Comparison of ENCODE assay signal across 10 cellular contexts in the genomic region with DNA sequence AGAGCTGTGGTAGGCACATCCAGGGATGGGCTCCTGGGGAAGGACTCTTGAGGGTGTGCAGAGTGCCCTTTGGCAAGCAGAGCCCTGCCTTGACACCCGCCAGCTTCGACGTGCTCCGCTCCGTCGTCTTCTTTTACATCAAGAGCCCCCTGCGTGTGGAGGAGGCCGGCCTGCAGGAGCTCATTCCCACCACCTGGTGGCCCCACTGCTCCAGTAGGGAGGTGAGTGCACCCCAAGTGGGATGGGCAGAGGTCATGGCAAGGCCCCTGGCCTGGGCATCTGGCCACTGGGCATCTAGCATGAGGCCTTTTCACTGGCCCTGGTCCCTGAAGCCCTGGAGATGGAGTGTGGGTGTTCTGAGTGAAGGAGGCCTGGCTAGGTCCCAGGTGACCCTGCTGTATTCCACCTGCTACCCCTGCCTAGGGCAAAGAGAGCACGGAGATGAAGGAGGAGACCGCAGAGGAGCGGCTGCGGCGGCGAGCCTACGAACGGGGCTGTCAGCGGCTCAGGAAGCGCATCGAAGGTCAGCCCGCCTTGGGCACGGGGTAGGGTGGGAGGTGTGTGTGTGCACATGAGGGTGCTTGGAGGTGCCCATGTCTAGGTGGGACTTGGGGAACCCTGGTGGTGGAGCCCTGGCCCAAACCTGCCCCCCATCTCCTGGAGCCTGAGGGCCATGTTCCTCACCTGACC. TPM values are rescaled to one million over a fixed set of nuclear protein-coding genes. Genes with fewer than 3 reads are reported as not detected.
DNase-seq lines count a peak whose midpoint lies in the region; TF ChIP-seq lines count a peak whose summit lies in the region.
"Had no signal": no experiment of that assay in that cellular context is flagged by ENCODE, and none has a peak within 500 bp of the region (broad histone marks: within the 10 kb centered on the region; RNA-seq: fewer than 3 reads in every experiment).

No MANE protein-coding gene starts in this region.

- peaks cover 80% of the 10 kb centered on the region for H3K36me3 ChIP-seq in suprapubic skin

- 95% methylated on average over 13 of the region's 21 CpGs for WGBS in suprapubic skin

- H3K4me3 ChIP-seq in fibroblast of mammary gland (ENCODE audit: control insufficient read depth, low read depth, low read length) = no peak overlapping the region
- H3K4me3 ChIP-seq in suprapubic skin = no peak overlapping the region

- peaks cover 2% of the 10 kb centered on the region for H3K4me1 ChIP-seq in suprapubic skin

- DNase-seq in AG09319 (ENCODE audit: extremely low read depth, low read depth) (no peak), fibroblast of mammary gland (ENCODE audit: low read depth) (no peak), suprapubic skin (ENCODE audit: low spot score in 2 of 2) (no peak), NCI-H526 treated with DMSO at 0.1 percent for 48 hours (lab: John Stamatoyannopoulos, UW) (no peak), NK-92 (lab: John Stamatoyannopoulos, UW; ENCODE audit: unreplicated experiment) (no peak)
- DNase-seq: activated CD4-positive, alpha-beta T cell treated with anti-CD3 and anti-CD28 coated beads, Interleukin-2, amount 10 ng/mL, durations not matched to agents 7 days and 5 days; GF-D8; NCI-H1930; occipital lobe had no signal

- H3K9me3 ChIP-seq in suprapubic skin = no peaks in the 10 kb centered on the region

- TF ChIP-seq CTCF in AG09319 (IDR thresholded peaks at IDR 0.05; ENCODE audit: low read depth, low read length) (peak; percentile 51), fibroblast of mammary gland (conservative IDR thresholded peaks at IDR 0.05; ENCODE audit: control insufficient read depth, insufficient read depth, low read depth, low read length) (peak; percentile 46), suprapubic skin (IDR thresholded peaks at IDR 0.05) (peak in 1 of 2 donors; percentile 40)

- no peak for TF ChIP-seq POLR2A in suprapubic skin (IDR thresholded peaks at IDR 0.05)

- no peaks in the 10 kb centered on the region for H3K27me3 ChIP-seq in suprapubic skin

- TF ChIP-seq EP300 in Ishikawa (IDR thresholded peaks at IDR 0.05; ENCODE audit: borderline replicate concordance) = no peak
- no peak for TF ChIP-seq EP300 in suprapubic skin (IDR thresholded peaks at IDR 0.05)

- H3K27ac ChIP-seq in suprapubic skin = no peak overlapping the region

- TF ChIP-seq RAD21 in Ishikawa (IDR thresholded peaks at IDR 0.05; ENCODE audit: low read depth) = peak; percentile 18; the same call in 1 of the 2 replicates

TF ChIP-seq in Ishikawa, 13 proteins besides CTCF, POLR2A, EP300 and RAD21:
- TF ChIP-seq FOXM1 (IDR thresholded peaks at IDR 0.05; ENCODE audit: borderline replicate concordance, low read depth) (no peak), TEAD4 (IDR thresholded peaks at IDR 0.05) (peak; percentile 26; the same call in 1 of the 2 replicates), TCF12 (IDR thresholded peaks at IDR 0.05; ENCODE audit: low read depth) (no peak)
- TF ChIP-seq, protein P1, sequence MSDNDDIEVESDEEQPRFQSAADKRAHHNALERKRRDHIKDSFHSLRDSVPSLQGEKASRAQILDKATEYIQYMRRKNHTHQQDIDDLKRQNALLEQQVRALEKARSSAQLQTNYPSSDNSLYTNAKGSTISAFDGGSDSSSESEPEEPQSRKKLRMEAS (IDR thresholded peaks at IDR 0.05) = no peak

RNA-seq across cellular contexts. Expression of gene RNF123, which starts 12.2 kb away (rescaled TPM):
- total RNA-seq in suprapubic skin = 10 to 100 TPM; 23.6 to 88.3 (median 33.9) TPM

RNA-seq across cellular contexts. Expression of gene MST1, which starts 12.3 kb away (rescaled TPM):
- total RNA-seq in suprapubic skin = 10 to 100 TPM; 16.7 to 83.4 (median 21.9) TPM

RNA-seq across cellular contexts. Expression of gene AMIGO3, which starts 18.0 kb away (rescaled TPM):
- 1 to 10 TPM; 1.6 to 3.8 (median 2.5) TPM for total RNA-seq in suprapubic skin

RNA-seq across cellular contexts. Expression of gene GMPPB, which starts 22.2 kb away (rescaled TPM):
- 10 to 100 TPM; 14.0 to 25.0 (median 17.3) TPM for total RNA-seq in suprapubic skin

RNA-seq across cellular contexts. Expression of gene APEH, which starts 27.4 kb away (rescaled TPM):
- 100 to 1,000 TPM in 1 of 4 donors, 10 to 100 TPM in 3; 81.8 to 103 (median 91.2) TPM for total RNA-seq in suprapubic skin
